Comparison of ENCODE assay signal across 9 cellular contexts in the genomic region with DNA sequence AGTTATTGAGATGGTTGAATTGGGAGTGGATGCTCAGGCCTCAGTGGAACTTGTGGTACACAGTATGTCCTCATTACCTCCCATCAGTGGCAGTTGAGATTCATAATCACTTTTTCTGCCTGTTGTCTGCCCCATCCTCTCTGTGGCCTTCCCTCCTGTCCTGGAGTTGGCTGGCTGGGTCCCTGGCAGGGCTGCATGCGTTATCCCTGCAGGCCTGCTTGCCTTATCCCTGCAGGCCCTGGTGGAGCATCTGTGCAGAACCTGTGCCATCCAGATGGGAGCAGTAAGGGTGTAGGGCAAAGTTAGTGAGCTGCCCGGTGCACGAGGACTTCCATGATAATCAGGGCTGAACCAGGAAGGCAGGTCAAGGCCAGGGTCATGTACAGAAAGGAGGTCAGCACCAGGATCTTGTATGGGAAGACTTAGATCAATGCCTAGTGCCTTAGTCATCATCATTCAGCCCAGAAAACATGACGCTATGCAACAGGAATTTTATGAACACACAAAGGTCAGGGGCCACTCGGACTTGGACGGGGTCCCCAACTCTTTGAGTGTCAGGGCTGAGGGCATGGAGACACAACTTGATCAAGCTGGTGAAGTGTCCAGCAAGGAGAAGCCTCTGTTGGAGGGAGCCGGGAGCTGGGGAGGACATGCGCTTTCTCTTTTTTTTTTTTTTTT. TPM values are rescaled to one million over a fixed set of nuclear protein-coding genes. Genes with fewer than 3 reads are reported as not detected.
DNase-seq lines count a peak whose midpoint lies in the region; ATAC-seq and TF ChIP-seq lines count a peak whose summit lies in the region.
"Had no signal": no experiment of that assay in that cellular context is flagged by ENCODE, and none has a peak within 500 bp of the region (broad histone marks: within the 10 kb centered on the region; RNA-seq: fewer than 3 reads in every experiment).

No MANE protein-coding gene starts in this region.

- intact Hi-C loops in IMR-90 (cut with micrococcal nuclease), result no loop called here

- peak overlapping the region; percentile 36 to 95 for H4K8ac ChIP-seq in IMR-90 (ENCODE audit: low read depth in 2 of 2, low read length in 2 of 2)

- H3K27ac ChIP-seq in IMR-90 (ENCODE audit: insufficient read depth, low read length) (peak overlapping the region; percentile 79), duodenal mucosa (ENCODE audit: low read depth, low read length) (peak overlapping the region; percentile 47), MM.1S (ENCODE audit: low read length) (no peak overlapping the region)

- H4K20me1 ChIP-seq in IMR-90 (ENCODE audit: insufficient read depth, low read length), result peaks cover 10% of the 10 kb centered on the region
- H4K20me1 ChIP-seq in MM.1S (ENCODE audit: insufficient read depth, low read length), result no peaks in the 10 kb centered on the region

- H2AK9ac ChIP-seq in IMR-90 (replicated peaks; ENCODE audit: low read depth, low read length, poor library complexity), result peak overlapping the region; percentile 94

- H3K9me1 ChIP-seq in IMR-90 (ENCODE audit: insufficient read depth, low read length), result peaks cover 28% of the 10 kb centered on the region

- 27% methylated on average over 4 of the region's 8 CpGs; no CpG with 5 or more reads in 1 of the 2 experiments for WGBS in IMR-90 (ENCODE audit: extremely low coverage in 2 of 2, insufficient read length in 1 of 2), 2 experiments

- H3K9me3 ChIP-seq in IMR-90 (ENCODE audit: control insufficient read depth, insufficient read depth, low read length) (no peaks in the 10 kb centered on the region), duodenal mucosa (ENCODE audit: control insufficient read depth in 1 of 2, low read length in 2 of 2) (no peaks in the 10 kb centered on the region), MM.1S (replicated peaks; ENCODE audit: insufficient read depth, low read length) (no peaks in the 10 kb centered on the region)

- dilution Hi-C loops in IMR-90 (cut with HindIII; ENCODE audit: low sequenced_read_pairs, unreplicated experiment), result no loop called here

- peak overlapping the region; percentile 34 for H3K9ac ChIP-seq in IMR-90 (ENCODE audit: low read depth, low read length)
- no peak overlapping the region for H3K9ac ChIP-seq in duodenal mucosa (ENCODE audit: low read depth in 1 of 2, low read length in 2 of 2)
- H3K9ac ChIP-seq in MM.1S (ENCODE audit: low read length), result no peak overlapping the region

- peak overlapping the region; percentile 97 for H3K23ac ChIP-seq in IMR-90 (ENCODE audit: low read depth, low read length)

- peaks cover 4% of the 10 kb centered on the region for H3K36me3 Mint-ChIP-seq in natural killer cell treated with Interleukin-12 subunit alpha and Interleukin-12 subunit beta and Interleukin-15 and Interleukin-18, amount 100 ng/mL, for 72 hours

- peak; percentile 53 for ATAC-seq in IMR-90 (ENCODE audit: low read depth)
- no peak for ATAC-seq in natural killer cell treated with Interleukin-12 subunit alpha and Interleukin-12 subunit beta and Interleukin-15 and Interleukin-18, amount 100 ng/mL, for 72 hours

- H3K27me3 ChIP-seq in IMR-90 (ENCODE audit: control insufficient read depth, insufficient read depth, low read length) (no peaks in the 10 kb centered on the region), duodenal mucosa (ENCODE audit: control insufficient read depth in 1 of 2, insufficient read depth in 2 of 2, low read length in 2 of 2) (no peaks in the 10 kb centered on the region), MM.1S (replicated peaks; ENCODE audit: insufficient read depth, low read length) (no peaks in the 10 kb centered on the region)

- peaks cover 29% of the 10 kb centered on the region for H3K36me3 ChIP-seq in IMR-90 (ENCODE audit: control insufficient read depth, insufficient read depth, low read length)
- no peaks in the 10 kb centered on the region for H3K36me3 ChIP-seq in duodenal mucosa (ENCODE audit: control insufficient read depth in 1 of 2, insufficient read depth in 2 of 2, low read length in 2 of 2)
- no peaks in the 10 kb centered on the region for H3K36me3 ChIP-seq in MM.1S (replicated peaks; ENCODE audit: insufficient read depth, low read length)

- peak overlapping the region; percentile 87 for H3K18ac ChIP-seq in IMR-90 (ENCODE audit: low read depth, low read length)

- H2AFZ ChIP-seq in IMR-90 (replicated peaks; ENCODE audit: low read length, poor library complexity) (peak overlapping the region; percentile 66), MM.1S (ENCODE audit: low read length) (no peak overlapping the region)

- H2BK15ac ChIP-seq in IMR-90 (ENCODE audit: low read depth, low read length), result peak overlapping the region; percentile 96

- CTCF ChIA-PET in IMR-90 (lab: Yijun Ruan, JAX), result interaction anchor here (0.6 kb wide), 1 partner anchor 47 kb away, joined by 3 read pairs; no protein-coding TSS in a partner anchor

- H3K4me2 ChIP-seq in IMR-90 (ENCODE audit: low read depth, low read length), result peak overlapping the region; percentile 28
- H3K4me2 ChIP-seq in MM.1S (ENCODE audit: low read depth, low read length), result no peak overlapping the region

- peak; percentile 61 for DNase-seq in AG09319 (ENCODE audit: extremely low read depth, low read depth)
- peak; percentile 93 for DNase-seq in IMR-90
- peak; percentile 85 for DNase-seq in myocyte (ENCODE audit: low read depth)
- no peak for DNase-seq in iPS-NIHi11 (ENCODE audit: low spot score)
- DNase-seq in natural killer cell treated with Interleukin-12 subunit alpha and Interleukin-12 subunit beta and Interleukin-15 and Interleukin-18, amount 100 ng/mL, for 72 hours (ENCODE audit: low spot score), result no peak
- no peak for DNase-seq in amniotic stem cell (lab: John Stamatoyannopoulos, UW)
- DNase-seq in MM.1S, result no peak
- DNase-seq: activated CD8-positive, alpha-beta memory T cell treated with anti-CD3 and anti-CD28 coated beads, Interleukin-2, amount 50 U/mL, for 48 hours had no signal

- BruUV-seq in IMR-90 (replicated peaks; lab: Mats Ljungman, UMichigan), result no TSS peak

- H3K4me1 Mint-ChIP-seq in natural killer cell treated with Interleukin-12 subunit alpha and Interleukin-12 subunit beta and Interleukin-15 and Interleukin-18, amount 100 ng/mL, for 72 hours (ENCODE audit: low read depth in 2 of 2), result peaks cover 27% of the 10 kb centered on the region in 2 donors

- H3F3A ChIP-seq in MM.1S (ENCODE audit: insufficient read depth, low read length), result no peaks in the 10 kb centered on the region

- POLR2A ChIA-PET in IMR-90 (lab: Charles Lee; ENCODE audit: unreplicated experiment), result no interaction called here

- no peak for TF ChIP-seq POLR2A in IMR-90 (IDR thresholded peaks at IDR 0.05; ENCODE audit: low read depth, low read length)

- H2BK5ac ChIP-seq in IMR-90 (ENCODE audit: low read depth, low read length, poor library complexity, severe bottlenecking), result peak overlapping the region; percentile 98

- H3K27me3 Mint-ChIP-seq in natural killer cell treated with Interleukin-12 subunit alpha and Interleukin-12 subunit beta and Interleukin-15 and Interleukin-18, amount 100 ng/mL, for 72 hours, result no peaks in the 10 kb centered on the region

- in situ Hi-C loops in IMR-90 (cut with MboI; ENCODE audit: low sequenced_read_pairs), result no loop called here

- H3K4me3 ChIP-seq in IMR-90 (ENCODE audit: insufficient read depth, low read depth, low read length) (no peak overlapping the region), duodenal mucosa (ENCODE audit: low read depth in 1 of 2, low read length in 2 of 2) (no peak overlapping the region), MM.1S (ENCODE audit: low read length) (no peak overlapping the region)

- peak overlapping the region; percentile 85 for H4K5ac ChIP-seq in IMR-90 (ENCODE audit: low read depth, low read length)

- H2BK20ac ChIP-seq in IMR-90 (ENCODE audit: low read depth, low read length), result peak overlapping the region; percentile 98

- no peak for TF ChIP-seq RAD21 in IMR-90 (IDR thresholded peaks at IDR 0.05; ENCODE audit: low read length)

- no peaks in the 10 kb centered on the region for H3K9me2 ChIP-seq in MM.1S (replicated peaks; ENCODE audit: insufficient read depth, low read length)

- peak overlapping the region; percentile 78 for H3K56ac ChIP-seq in IMR-90 (ENCODE audit: extremely low read depth, insufficient read depth, low read length)

- H3K79me2 ChIP-seq in MM.1S (ENCODE audit: low read length), result peaks cover 33% of the 10 kb centered on the region

- peak overlapping the region; percentile 95 for H3K14ac ChIP-seq in IMR-90 (replicated peaks; ENCODE audit: low read depth, low read length)

- peak overlapping the region; percentile 100 for H2AK5ac ChIP-seq in IMR-90 (ENCODE audit: low read depth, low read length)

- H3K9me3 Mint-ChIP-seq in natural killer cell treated with Interleukin-12 subunit alpha and Interleukin-12 subunit beta and Interleukin-15 and Interleukin-18, amount 100 ng/mL, for 72 hours, result no peaks in the 10 kb centered on the region

- peak overlapping the region; percentile 99 for H2BK120ac ChIP-seq in IMR-90 (ENCODE audit: low read depth, low read length)

- H3K27ac Mint-ChIP-seq in natural killer cell treated with Interleukin-12 subunit alpha and Interleukin-12 subunit beta and Interleukin-15 and Interleukin-18, amount 100 ng/mL, for 72 hours, result peak overlapping the region in 1 of 2 donors; percentile 34

- H3K4me1 ChIP-seq in IMR-90 (ENCODE audit: control insufficient read depth, insufficient read depth, low read length), result peaks cover 27% of the 10 kb centered on the region
- H3K4me1 ChIP-seq in duodenal mucosa (ENCODE audit: control insufficient read depth in 1 of 2, insufficient read depth in 2 of 2, low read length in 2 of 2), result peaks cover 14 to 24% of the 10 kb centered on the region in 2 donors
- no peaks in the 10 kb centered on the region for H3K4me1 ChIP-seq in MM.1S (ENCODE audit: low read length)

- peaks cover 9 to 78% of the 10 kb centered on the region in 2 experiments; a peak in 3 of 4 replicates for H3K79me1 ChIP-seq in IMR-90 (ENCODE audit: low read depth in 1 of 2, low read length in 2 of 2)

- H4K91ac ChIP-seq in IMR-90 (ENCODE audit: insufficient read depth, low read depth, low read length), result peak overlapping the region; percentile 98

- TF ChIP-seq CTCF in AG09319 (IDR thresholded peaks at IDR 0.05; ENCODE audit: low read depth, low read length) (no peak), IMR-90 (conservative IDR thresholded peaks at IDR 0.05; ENCODE audit: low read depth, low read length) (no peak), MM.1S (IDR thresholded peaks at IDR 0.05; ENCODE audit: low read length) (no peak)

- peak overlapping the region; percentile 99 for H3K4ac ChIP-seq in IMR-90 (ENCODE audit: low read depth, low read length)

- H3K4me3 Mint-ChIP-seq in natural killer cell treated with Interleukin-12 subunit alpha and Interleukin-12 subunit beta and Interleukin-15 and Interleukin-18, amount 100 ng/mL, for 72 hours, result no peak overlapping the region

TF ChIP-seq in IMR-90, 13 proteins besides CTCF, POLR2A, EP300 and RAD21 (continues in another document):
- TF ChIP-seq MAFK (IDR thresholded peaks at IDR 0.05; ENCODE audit: low read depth, low read length), result no peak

RNA-seq across cellular contexts. Expression of gene ABCC1, which starts 47.2 kb away (rescaled TPM):
- total RNA-seq in IMR-90 (2012; rRNA removed), result 34.4 and 39.4 TPM in 2 replicates
- 61.8 and 66.0 TPM in 2 replicates for polyA plus RNA-seq in IMR-90 (2012; rRNA removed)
- 42.5 and 75.2 TPM in 2 replicates for polyA plus RNA-seq in IMR-90 (2012; cell fraction: cytosol; rRNA removed)
- polyA plus RNA-seq in IMR-90 (2012; cell fraction: nucleus; rRNA removed; ENCODE audit: low replicate concordance), result 126 and 203 TPM in 2 replicates
- 7.2 and 7.4 TPM in 2 replicates for total RNA-seq in myocyte
- polyA plus RNA-seq in myocyte (2012), result 31.0 TPM
- 100 to 1,000 TPM in 1 of 2 donors, 10 to 100 TPM in 1; 43.1 to 106 TPM for total RNA-seq in natural killer cell treated with Interleukin-12 subunit alpha and Interleukin-12 subunit beta and Interleukin-15 and Interleukin-18, amount 100 ng/mL, for 72 hours

Comparison
In these comparisons a context has a peak if more than half of its experiments do, and no peak if none do; other contexts are left out.
1. DNase-seq: peak in AG09319 (single experiment), IMR-90 (single experiment) and myocyte (single experiment); none in iPS-NIHi11 (single experiment), natural killer cell treated with Interleukin-12 subunit alpha and Interleukin-12 subunit beta and Interleukin-15 and Interleukin-18, amount 100 ng/mL, for 72 hours (single experiment), amniotic stem cell (single experiment) and MM.1S (single experiment).